ENCODE assay signal across 8 cellular contexts in genomic region chr7:105268056-105268455, GRCh38.
A peak's percentile ranks its signal among the peaks of the same experiment; 100 is the strongest.
DNase-seq lines count a peak whose midpoint lies in the region; ATAC-seq and TF ChIP-seq lines count a peak whose summit lies in the region.

No MANE protein-coding gene starts in this region.

- ATAC-seq in HG02885 (IDR thresholded peaks at IDR 0.05; ENCODE audit: poor library complexity, unreplicated experiment) (peak; percentile 44), heart right ventricle (peak in 4 of 8 donors; percentile 41 to 57 (median 54))
- ATAC-seq in stimulated activated naive B cell treated with anti-CD40 and anti-IgM and Interleukin-4, amounts not matched to agents 10 μg/mL and 1 μg/mL and 100 μg/mL, for 72 hours (replicated peaks) = peak; percentile 61 to 71

- peak overlapping the region; percentile 84 to 93 (median 88) for H3K4me3 Mint-ChIP-seq in CD8-positive, alpha-beta memory T cell
- H3K4me3 Mint-ChIP-seq in activated CD4-positive, alpha-beta memory T cell treated with anti-CD3 and anti-CD28 coated beads for 36 hours = no peak overlapping the region
- peak overlapping the region in 1 of 2 donors; percentile 79 for H3K4me3 Mint-ChIP-seq in stimulated activated naive B cell treated with anti-CD40 and anti-IgM and Interleukin-4, amounts not matched to agents 10 μg/mL and 1 μg/mL and 100 μg/mL, for 72 hours
- no peak overlapping the region for H3K4me3 Mint-ChIP-seq in endothelial cell (ENCODE audit: unreplicated experiment)

- peak overlapping the region; percentile 53 for H3K4me3 ChIP-seq in CD8-positive, alpha-beta memory T cell (ENCODE audit: low read length)
- peak overlapping the region; percentile 26 to 57 (median 49) for H3K4me3 ChIP-seq in heart right ventricle

- DNase-seq in CD8-positive, alpha-beta memory T cell = no peak
- DNase-seq in activated CD4-positive, alpha-beta memory T cell treated with anti-CD3 and anti-CD28 coated beads for 36 hours = no peak
- DNase-seq in heart right ventricle = no peak
- no peak for DNase-seq in stimulated activated naive B cell treated with anti-CD40 and anti-IgM and Interleukin-4, amounts not matched to agents 10 μg/mL and 1 μg/mL and 100 μg/mL, for 72 hours
- no peak for DNase-seq in OCI-M1 (lab: John Stamatoyannopoulos, UW)
- no peak for DNase-seq in endothelial cell (ENCODE audit: low spot score)
- DNase-seq in mesenteric fat pad (ENCODE audit: low spot score) = no peak

- no peaks in the 10 kb centered on the region for H3K9me3 ChIP-seq in CD8-positive, alpha-beta memory T cell (ENCODE audit: low read length)
- no peaks in the 10 kb centered on the region for H3K9me3 ChIP-seq in heart right ventricle

- CTCF ChIA-PET in CD8-positive, alpha-beta memory T cell (lab: Charles Lee) = interaction anchor here (0.7 to 1.5 kb wide), 3 partner anchors 44 to 162 kb away, joined by 3 to 6 read pairs (median 3); partner anchors contain the start of gene SRPK2
- CTCF ChIA-PET in activated CD4-positive, alpha-beta memory T cell treated with anti-CD3 and anti-CD28 coated beads for 36 hours (lab: Charles Lee) = interaction anchor here (1.0 to 1.5 kb wide), 3 partner anchors 29 to 84 kb away, joined by 3 to 5 read pairs (median 4); no protein-coding TSS in a partner anchor

- POLR2A ChIA-PET in CD8-positive, alpha-beta memory T cell (lab: Charles Lee) = no interaction called here
- POLR2A ChIA-PET in activated CD4-positive, alpha-beta memory T cell treated with anti-CD3 and anti-CD28 coated beads for 36 hours (lab: Charles Lee) = interaction anchor here (0.8 to 1.7 kb wide), 3 partner anchors 22 to 85 kb away, joined by 3 to 11 read pairs (median 3); no protein-coding TSS in a partner anchor

- no peaks in the 10 kb centered on the region for H3K36me3 ChIP-seq in CD8-positive, alpha-beta memory T cell (ENCODE audit: insufficient read depth, low read length)
- no peaks in the 10 kb centered on the region for H3K36me3 ChIP-seq in heart right ventricle

- WGBS in heart right ventricle, 2 donors = 41 to 57% methylated on average over 1 of the region's 1 CpG

- peak overlapping the region; percentile 12 for H3K27ac ChIP-seq in CD8-positive, alpha-beta memory T cell (ENCODE audit: low read depth, low read length)
- peak overlapping the region in 9 of 10 donors; percentile 61 to 83 (median 73) for H3K27ac ChIP-seq in heart right ventricle

- H3K9me3 Mint-ChIP-seq in CD8-positive, alpha-beta memory T cell = no peaks in the 10 kb centered on the region
- no peaks in the 10 kb centered on the region for H3K9me3 Mint-ChIP-seq in activated CD4-positive, alpha-beta memory T cell treated with anti-CD3 and anti-CD28 coated beads for 36 hours
- no peaks in the 10 kb centered on the region for H3K9me3 Mint-ChIP-seq in stimulated activated naive B cell treated with anti-CD40 and anti-IgM and Interleukin-4, amounts not matched to agents 10 μg/mL and 1 μg/mL and 100 μg/mL, for 72 hours
- H3K9me3 Mint-ChIP-seq in endothelial cell (ENCODE audit: unreplicated experiment) = no peaks in the 10 kb centered on the region

- peak overlapping the region in 6 of 8 donors; percentile 16 to 92 (median 78) for H3K27ac Mint-ChIP-seq in CD8-positive, alpha-beta memory T cell
- peak overlapping the region; percentile 79 for H3K27ac Mint-ChIP-seq in activated CD4-positive, alpha-beta memory T cell treated with anti-CD3 and anti-CD28 coated beads for 36 hours
- H3K27ac Mint-ChIP-seq in stimulated activated naive B cell treated with anti-CD40 and anti-IgM and Interleukin-4, amounts not matched to agents 10 μg/mL and 1 μg/mL and 100 μg/mL, for 72 hours = no peak overlapping the region
- no peak overlapping the region for H3K27ac Mint-ChIP-seq in endothelial cell (ENCODE audit: unreplicated experiment)

- peaks cover 0 to 4% (median 1%) of the 10 kb centered on the region in 3 donors for H3K36me3 Mint-ChIP-seq in CD8-positive, alpha-beta memory T cell
- no peaks in the 10 kb centered on the region for H3K36me3 Mint-ChIP-seq in activated CD4-positive, alpha-beta memory T cell treated with anti-CD3 and anti-CD28 coated beads for 36 hours
- H3K36me3 Mint-ChIP-seq in stimulated activated naive B cell treated with anti-CD40 and anti-IgM and Interleukin-4, amounts not matched to agents 10 μg/mL and 1 μg/mL and 100 μg/mL, for 72 hours = no peaks in the 10 kb centered on the region
- no peaks in the 10 kb centered on the region for H3K36me3 Mint-ChIP-seq in endothelial cell (ENCODE audit: low read depth, unreplicated experiment)

- no peaks in the 10 kb centered on the region for H3K27me3 ChIP-seq in CD8-positive, alpha-beta memory T cell (ENCODE audit: insufficient read depth, low read length, poor library complexity, severe bottlenecking)
- no peaks in the 10 kb centered on the region for H3K27me3 ChIP-seq in heart right ventricle

- no peak for TF ChIP-seq CTCF in heart right ventricle (IDR thresholded peaks at IDR 0.05)
- no peak for TF ChIP-seq CTCF in endothelial cell (IDR thresholded peaks at IDR 0.05; ENCODE audit: unreplicated experiment)

- peaks cover 64 to 92% (median 86%) of the 10 kb centered on the region in 3 donors for H3K4me1 Mint-ChIP-seq in CD8-positive, alpha-beta memory T cell
- H3K4me1 Mint-ChIP-seq in activated CD4-positive, alpha-beta memory T cell treated with anti-CD3 and anti-CD28 coated beads for 36 hours (ENCODE audit: low read depth) = peaks cover 55% of the 10 kb centered on the region
- peaks cover 24 to 75% of the 10 kb centered on the region in 2 donors for H3K4me1 Mint-ChIP-seq in stimulated activated naive B cell treated with anti-CD40 and anti-IgM and Interleukin-4, amounts not matched to agents 10 μg/mL and 1 μg/mL and 100 μg/mL, for 72 hours
- peaks cover 19% of the 10 kb centered on the region for H3K4me1 Mint-ChIP-seq in endothelial cell (ENCODE audit: unreplicated experiment)

- intact Hi-C loops in activated CD4-positive, alpha-beta memory T cell treated with anti-CD3 and anti-CD28 coated beads for 36 hours (cut with micrococcal nuclease) = loop anchor here (1.0 to 5.0 kb wide), 2 partner anchors 30 to 79 kb away; no protein-coding TSS in a partner anchor
- intact Hi-C loops in heart right ventricle (cut with DNase I) = loop anchor here in 2 of 10 donors (10.0 kb wide), 2 partner anchors 103 to 117 kb away; partner anchors contain the start of gene SRPK2 (in 1 of the 2)

- H3K27me3 Mint-ChIP-seq in CD8-positive, alpha-beta memory T cell = no peaks in the 10 kb centered on the region
- no peaks in the 10 kb centered on the region for H3K27me3 Mint-ChIP-seq in activated CD4-positive, alpha-beta memory T cell treated with anti-CD3 and anti-CD28 coated beads for 36 hours
- H3K27me3 Mint-ChIP-seq in stimulated activated naive B cell treated with anti-CD40 and anti-IgM and Interleukin-4, amounts not matched to agents 10 μg/mL and 1 μg/mL and 100 μg/mL, for 72 hours = no peaks in the 10 kb centered on the region
- peaks cover 1% of the 10 kb centered on the region for H3K27me3 Mint-ChIP-seq in endothelial cell (ENCODE audit: unreplicated experiment)

- H3K4me1 ChIP-seq in CD8-positive, alpha-beta memory T cell (ENCODE audit: insufficient read depth, low read length) = peaks cover 37% of the 10 kb centered on the region
- H3K4me1 ChIP-seq in heart right ventricle = peaks cover 0 to 44% (median 32%) of the 10 kb centered on the region in 9 donors

Comparison
In these comparisons a context has a peak if more than half of its experiments do, and no peak if none do; other contexts are left out.
1. H3K27ac Mint-ChIP-seq: peak in CD8-positive, alpha-beta memory T cell (6 of 8) and activated CD4-positive, alpha-beta memory T cell treated with anti-CD3 and anti-CD28 coated beads for 36 hours (single experiment); none in stimulated activated naive B cell treated with anti-CD40 and anti-IgM and Interleukin-4, amounts not matched to agents 10 μg/mL and 1 μg/mL and 100 μg/mL, for 72 hours (single experiment) and endothelial cell (single experiment).
2. H3K4me3 Mint-ChIP-seq: peak in CD8-positive, alpha-beta memory T cell (7 of 7); none in activated CD4-positive, alpha-beta memory T cell treated with anti-CD3 and anti-CD28 coated beads for 36 hours (single experiment) and endothelial cell (single experiment).